ENCODE assay signal across 10 cellular contexts in the genomic region with DNA sequence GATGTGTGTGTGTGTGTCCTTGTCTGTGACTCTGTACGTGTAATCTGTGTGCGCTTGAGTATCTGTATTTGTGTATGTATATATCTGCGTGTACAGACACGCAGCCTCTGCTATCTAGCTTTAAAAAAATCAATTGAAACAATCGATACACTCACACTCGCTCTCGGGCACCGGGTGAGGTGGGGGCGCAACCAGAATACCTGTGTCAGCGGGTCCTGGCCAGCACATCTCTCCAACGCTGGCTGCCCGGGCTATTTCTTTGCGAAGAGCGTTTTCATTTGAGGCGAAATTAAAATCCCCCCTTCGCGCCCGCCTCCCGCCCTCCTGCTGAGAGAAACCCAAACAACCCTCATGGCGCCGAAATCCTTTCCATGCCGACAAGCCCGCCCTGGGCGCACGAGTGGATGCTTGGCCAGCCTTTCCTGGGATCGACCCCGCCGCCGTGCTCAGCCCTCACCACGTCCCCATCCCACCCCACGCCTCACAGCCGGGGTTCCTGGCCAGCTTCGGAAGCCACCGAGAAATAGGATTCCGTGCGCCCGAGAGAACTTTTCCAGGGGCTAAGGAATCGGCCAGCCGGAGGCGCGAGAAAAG. TPM values are rescaled to one million over a fixed set of nuclear protein-coding genes. Genes with fewer than 3 reads are reported as not detected.
DNase-seq lines count a peak whose midpoint lies in the region; ATAC-seq, FAIRE-seq and TF ChIP-seq lines count a peak whose summit lies in the region.
"Had no signal": no experiment of that assay in that cellular context is flagged by ENCODE, and none has a peak within 500 bp of the region (broad histone marks: within the 10 kb centered on the region; RNA-seq: fewer than 3 reads in every experiment).

No MANE protein-coding gene starts in this region.

- no peaks in the 10 kb centered on the region for H3K9me3 Mint-ChIP-seq in T-helper 2 cell treated with Interferon-gamma antibody and Interleukin-4, amounts not matched to agents 5 μg/mL and 100 μg/mL, for 36 hours

- H3K27me3 ChIP-seq in heart right ventricle (peaks cover 25 to 100% (median 95%) of the 10 kb centered on the region in 7 donors), right cardiac atrium (ENCODE audit: control insufficient read depth, insufficient read depth) (no peaks in the 10 kb centered on the region), SJCRH30 (no peaks in the 10 kb centered on the region)

- peaks cover 7% of the 10 kb centered on the region for H3K4me1 Mint-ChIP-seq in T-helper 2 cell treated with Interferon-gamma antibody and Interleukin-4, amounts not matched to agents 5 μg/mL and 100 μg/mL, for 36 hours (ENCODE audit: low read depth)

- H3K27ac ChIP-seq in heart right ventricle = no peak overlapping the region
- H3K27ac ChIP-seq in right cardiac atrium (ENCODE audit: low read length) = no peak overlapping the region
- H3K27ac ChIP-seq in SJCRH30 = peak overlapping the region; percentile 45
- H3K27ac ChIP-seq: pancreas had no signal

- H3K4me3 ChIP-seq in heart right ventricle (peak overlapping the region in 9 of 10 donors; percentile 34 to 53 (median 44)), right cardiac atrium (ENCODE audit: low read length) (no peak overlapping the region), SJCRH30 (peak overlapping the region; percentile 64), iPS-18c (ENCODE audit: insufficient read depth, low read depth, low read length) (peak overlapping the region; percentile 77)

- no peak for ATAC-seq in heart right ventricle
- no peak for ATAC-seq in right cardiac atrium
- no peak for ATAC-seq in HG03457 (IDR thresholded peaks at IDR 0.05; ENCODE audit: unreplicated experiment)

- 1 to 2% methylated on average over 40 to 41 of the region's 41 CpGs for WGBS in heart right ventricle, 2 donors
- WGBS in right cardiac atrium = under 1% methylated on average over 41 of the region's 41 CpGs

- no peaks in the 10 kb centered on the region for H3K36me3 Mint-ChIP-seq in T-helper 2 cell treated with Interferon-gamma antibody and Interleukin-4, amounts not matched to agents 5 μg/mL and 100 μg/mL, for 36 hours (ENCODE audit: low read depth)

- peaks cover 7 to 29% (median 26%) of the 10 kb centered on the region in 9 donors for H3K4me1 ChIP-seq in heart right ventricle
- no peaks in the 10 kb centered on the region for H3K4me1 ChIP-seq in right cardiac atrium (ENCODE audit: control insufficient read depth, insufficient read depth, low read length)
- no peaks in the 10 kb centered on the region for H3K4me1 ChIP-seq in SJCRH30

- H3K27me3 Mint-ChIP-seq in T-helper 2 cell treated with Interferon-gamma antibody and Interleukin-4, amounts not matched to agents 5 μg/mL and 100 μg/mL, for 36 hours (ENCODE audit: low read depth) = peaks cover 64% of the 10 kb centered on the region

- no peak overlapping the region for H3K27ac Mint-ChIP-seq in T-helper 2 cell treated with Interferon-gamma antibody and Interleukin-4, amounts not matched to agents 5 μg/mL and 100 μg/mL, for 36 hours

- TF ChIP-seq CTCF in heart right ventricle (IDR thresholded peaks at IDR 0.05) = no peak

- H3K36me3 ChIP-seq in heart right ventricle (no peaks in the 10 kb centered on the region), SJCRH30 (no peaks in the 10 kb centered on the region)
- H3K36me3 ChIP-seq: pancreas had no signal

- no peak overlapping the region for H3K4me3 Mint-ChIP-seq in T-helper 2 cell treated with Interferon-gamma antibody and Interleukin-4, amounts not matched to agents 5 μg/mL and 100 μg/mL, for 36 hours

- peak; percentile 62 for FAIRE-seq in urothelium cell line (lab: Jason Lieb, UNC)
- FAIRE-seq: pancreas had no signal

- no peaks in the 10 kb centered on the region for H3K9me3 ChIP-seq in heart right ventricle
- H3K9me3 ChIP-seq in right cardiac atrium (ENCODE audit: control insufficient read depth, low read length) = no peaks in the 10 kb centered on the region
- no peaks in the 10 kb centered on the region for H3K9me3 ChIP-seq in SJCRH30 (replicated peaks)
- H3K9me3 ChIP-seq in iPS-18c (ENCODE audit: control insufficient read depth, insufficient read depth, low read length) = no peaks in the 10 kb centered on the region
- H3K9me3 ChIP-seq: pancreas had no signal

- intact Hi-C loops in heart right ventricle (cut with DNase I) = loop anchor here in 1 of 10 donors (5.0 kb wide), 1 partner anchor 172 kb away; no protein-coding TSS in a partner anchor
- intact Hi-C loops in right cardiac atrium (cut with DNase I) = no loop called here

- DNase-seq in heart right ventricle (no peak), right cardiac atrium (no peak), SJCRH30 (peak; percentile 47 to 58), urothelium cell line (ENCODE audit: low spot score) (no peak), medulla oblongata (ENCODE audit: extremely low spot score) (no peak)
- DNase-seq in T-helper 2 cell treated with Interferon-gamma antibody and Interleukin-4, amounts not matched to agents 5 μg/mL and 100 μg/mL, for 36 hours (ENCODE audit: low spot score) = no peak
- DNase-seq: GF-D8 had no signal

RNA-seq across cellular contexts. Expression of gene ZDHHC22, which starts 1.2 kb away (rescaled TPM):
- total RNA-seq in heart right ventricle = under 1 TPM in 1 of 10 donors, not detected in 9; 0.09 TPM
- polyA plus RNA-seq in heart right ventricle = not detected
- total RNA-seq in right cardiac atrium = not detected
- polyA plus RNA-seq in right cardiac atrium = not detected
- total RNA-seq in SJCRH30 (2014; rRNA removed; shearing (Covaris generic)) = 12.1 and 13.4 TPM in 2 replicates

RNA-seq across cellular contexts. Expression of gene TMEM63C, which starts 41.2 kb away (rescaled TPM):
- 1 to 10 TPM in 2 of 10 donors, under 1 TPM in 8; 0.08 to 7.2 (median 0.53) TPM for total RNA-seq in heart right ventricle
- 1 to 10 TPM in 1 of 2 donors, under 1 TPM in 1; under 0.01 to 1.5 TPM for polyA plus RNA-seq in heart right ventricle
- total RNA-seq in right cardiac atrium = under 1 TPM in 3 of 4 donors, not detected in 1; 0.03 to 0.23 (median 0.14) TPM
- 0.11 TPM for polyA plus RNA-seq in right cardiac atrium
- total RNA-seq in SJCRH30 (2014; rRNA removed; shearing (Covaris generic)) = 4.5 and 5.2 TPM in 2 replicates

RNA-seq across cellular contexts. Expression of gene CIPC, which starts 42.4 kb away (rescaled TPM):
- 10 to 100 TPM; 51.4 to 93.8 (median 64.2) TPM for total RNA-seq in heart right ventricle
- polyA plus RNA-seq in heart right ventricle = 10 to 100 TPM in 1 of 2 donors, 1 to 10 TPM in 1; 9.4 to 11.6 TPM
- total RNA-seq in right cardiac atrium = 10 to 100 TPM; 54.3 to 73.1 (median 65.9) TPM
- 28.1 TPM for polyA plus RNA-seq in right cardiac atrium
- 13.2 and 14.0 TPM in 2 replicates for total RNA-seq in SJCRH30 (2014; rRNA removed; shearing (Covaris generic))

Comparison
In these comparisons a context has a peak if more than half of its experiments do, and no peak if none do; other contexts are left out.
1. DNase-seq: peak in SJCRH30 (2 of 2); none in heart right ventricle (0 of 2), right cardiac atrium (0 of 3), urothelium cell line (single experiment), T-helper 2 cell treated with Interferon-gamma antibody and Interleukin-4, amounts not matched to agents 5 μg/mL and 100 μg/mL, for 36 hours (single experiment) and medulla oblongata (single experiment).
2. RNA of gene ZDHHC22, which starts 1.2 kb away (total RNA-seq): 12.1 to 13.4 TPM in SJCRH30; 0.09 TPM in heart right ventricle and not detected in right cardiac atrium; every median in the first group is over 10 times any median in the second.